Comparison of ENCODE assay signal across 8 cellular contexts in the genomic region with DNA sequence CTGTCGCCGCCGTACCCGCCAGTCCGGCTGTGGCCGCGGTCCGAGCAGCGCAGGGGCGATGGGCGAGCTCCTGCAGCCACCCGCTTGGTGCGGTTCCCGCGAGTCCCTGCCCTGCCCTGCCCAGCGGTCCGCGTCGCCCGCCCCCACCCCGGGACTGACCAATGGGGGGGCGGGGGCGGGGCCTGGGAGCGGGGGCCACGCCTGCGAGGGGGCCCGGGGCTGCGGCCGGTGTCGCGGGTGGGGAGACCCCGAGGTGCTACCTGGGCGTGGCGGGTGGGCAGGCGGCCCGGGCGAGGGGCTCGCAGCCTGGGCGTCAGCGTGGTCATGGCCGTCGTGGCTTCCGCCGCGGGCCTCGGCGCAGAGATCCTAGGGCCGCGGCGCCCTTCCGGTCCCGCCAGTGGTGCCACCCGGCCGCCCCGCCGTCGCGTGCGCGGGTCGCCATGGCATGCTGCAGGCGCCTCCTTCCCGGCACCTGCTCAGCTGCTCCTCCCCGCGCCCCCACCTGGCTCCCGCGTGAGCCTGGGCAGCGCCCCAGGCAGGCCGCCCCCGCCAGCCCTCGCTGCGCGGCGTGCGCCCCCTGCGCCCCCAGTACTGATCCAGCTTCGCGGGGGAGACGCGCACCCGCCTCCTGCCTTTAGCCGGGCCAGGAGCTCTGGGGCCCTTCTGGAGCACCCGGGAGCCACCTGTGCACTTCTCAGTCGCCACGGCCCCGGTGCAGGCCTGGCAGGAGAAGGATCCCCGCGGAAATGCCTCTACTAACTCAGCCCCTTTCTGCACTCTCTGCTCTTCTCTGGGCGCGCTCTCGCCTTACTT. TPM values are rescaled to one million over a fixed set of nuclear protein-coding genes. Genes with fewer than 3 reads are reported as not detected.
A peak's percentile ranks its signal among the peaks of the same experiment; 100 is the strongest.
DNase-seq lines count a peak whose midpoint lies in the region; ATAC-seq and TF ChIP-seq lines count a peak whose summit lies in the region.

A gene with protein sequence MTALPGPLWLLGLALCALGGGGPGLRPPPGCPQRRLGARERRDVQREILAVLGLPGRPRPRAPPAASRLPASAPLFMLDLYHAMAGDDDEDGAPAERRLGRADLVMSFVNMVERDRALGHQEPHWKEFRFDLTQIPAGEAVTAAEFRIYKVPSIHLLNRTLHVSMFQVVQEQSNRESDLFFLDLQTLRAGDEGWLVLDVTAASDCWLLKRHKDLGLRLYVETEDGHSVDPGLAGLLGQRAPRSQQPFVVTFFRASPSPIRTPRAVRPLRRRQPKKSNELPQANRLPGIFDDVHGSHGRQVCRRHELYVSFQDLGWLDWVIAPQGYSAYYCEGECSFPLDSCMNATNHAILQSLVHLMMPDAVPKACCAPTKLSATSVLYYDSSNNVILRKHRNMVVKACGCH (minus strand): TSS at position 108 of the 813 bp plus-strand sequence. CDS start 380 bp downstream, outside the sequence.

- H3K4me1 Mint-ChIP-seq in Caco-2 (ENCODE audit: low read depth, unreplicated experiment): no peaks in the 10 kb centered on the region
- H3K4me1 Mint-ChIP-seq in MCF 10A (ENCODE audit: insufficient read depth, unreplicated experiment): peaks cover 13% of the 10 kb centered on the region

- no peaks in the 10 kb centered on the region for H3K9me3 ChIP-seq in Caco-2

- POLR2A ChIA-PET in Caco-2 (lab: Charles Lee): interaction anchor here (0.6 kb wide), 1 partner anchor 112 kb away, joined by 3 read pairs; no protein-coding TSS in a partner anchor
- POLR2A ChIA-PET in MCF 10A (lab: Yijun Ruan, JAX): interaction anchor here (0.9 to 1.9 kb wide), 2 partner anchors 50 to 104 kb away, joined by 3 to 7 read pairs; a partner anchor contains a TSS

- peak within 1 kb of the TSS; percentile 67 for H3K4me3 ChIP-seq in Caco-2 (ENCODE audit: low read depth, low read length)

- peak; percentile 60 for ATAC-seq in GM21390 (IDR thresholded peaks at IDR 0.05; ENCODE audit: unreplicated experiment)
- ATAC-seq in left colon: peak; percentile 88
- ATAC-seq in GM21619 (IDR thresholded peaks at IDR 0.05; ENCODE audit: unreplicated experiment): no peak

- H3K4me1 ChIP-seq in Caco-2: no peaks in the 10 kb centered on the region

- intact Hi-C loops in Caco-2 (cut with micrococcal nuclease; ENCODE audit: unreplicated experiment): no loop called here
- intact Hi-C loops in MCF 10A (cut with micrococcal nuclease): no loop called here
- intact Hi-C loops in left colon (cut with DNase I, micrococcal nuclease): no loop called here

- CTCF ChIA-PET in Caco-2 (lab: Charles Lee): interaction anchor here (0.6 kb wide), 1 partner anchor 37 kb away, joined by 3 read pairs; no protein-coding TSS in a partner anchor
- CTCF ChIA-PET in MCF 10A (lab: Yijun Ruan, JAX): interaction anchor here (0.6 to 0.7 kb wide), 2 partner anchors 194 to 661 kb away, joined by 3 read pairs; no protein-coding TSS in a partner anchor

- H3K9me3 Mint-ChIP-seq in Caco-2 (ENCODE audit: unreplicated experiment) (no peaks in the 10 kb centered on the region), MCF 10A (ENCODE audit: unreplicated experiment) (no peaks in the 10 kb centered on the region)

- H3K36me3 Mint-ChIP-seq in Caco-2 (ENCODE audit: insufficient read depth, unreplicated experiment): peaks cover 6% of the 10 kb centered on the region
- no peaks in the 10 kb centered on the region for H3K36me3 Mint-ChIP-seq in MCF 10A (ENCODE audit: insufficient read depth, unreplicated experiment)

- BruUV-seq in Caco-2 (replicated peaks; lab: Mats Ljungman, UMichigan) (no TSS peak), MCF 10A (replicated peaks; lab: Mats Ljungman, UMichigan) (no TSS peak)

- H3K36me3 ChIP-seq in Caco-2 (ENCODE audit: control insufficient read depth, insufficient read depth, low read length): no peaks in the 10 kb centered on the region

- peak within 1 kb of the TSS; percentile 48 for H3K27ac Mint-ChIP-seq in Caco-2 (ENCODE audit: unreplicated experiment)
- peak within 1 kb of the TSS; percentile 27 for H3K27ac Mint-ChIP-seq in MCF 10A (ENCODE audit: low read depth, unreplicated experiment)

- DNase-seq in Caco-2: peak; percentile 68 to 78
- peak; percentile 99 for DNase-seq in NCI-H1092 treated with DMSO at 0.1 percent for 48 hours (lab: John Stamatoyannopoulos, UW)
- DNase-seq in T-helper 2 cell: peak in 4 of 5 experiments; percentile 11 to 67 (median 40)
- peak; percentile 67 for DNase-seq in MCF 10A (ENCODE audit: unreplicated experiment)
- peak; percentile 77 to 80 for DNase-seq in left colon
- DNase-seq in stimulated activated CD4-positive, alpha-beta T cell treated with anti-CD3 and anti-CD28 coated beads, Interleukin-1b, Interleukin-23, amount 100 ng/mL, for 48 hours: peak; percentile 37

- H3K27me3 Mint-ChIP-seq in Caco-2 (ENCODE audit: insufficient read depth, unreplicated experiment): no peaks in the 10 kb centered on the region
- H3K27me3 Mint-ChIP-seq in MCF 10A (ENCODE audit: insufficient read depth, unreplicated experiment): no peaks in the 10 kb centered on the region

- TF ChIP-seq CTCF in Caco-2 (IDR thresholded peaks at IDR 0.05; ENCODE audit: insufficient read depth in 1 of 2, low read depth in 1 of 2, low read length in 1 of 2, severe bottlenecking in 1 of 2, unreplicated experiment in 1 of 2): no peak
- TF ChIP-seq CTCF in MCF 10A (IDR thresholded peaks at IDR 0.05; ENCODE audit: unreplicated experiment): no peak

- H3K4me3 Mint-ChIP-seq in Caco-2 (ENCODE audit: unreplicated experiment): peak within 1 kb of the TSS; percentile 86
- peak within 1 kb of the TSS; percentile 78 for H3K4me3 Mint-ChIP-seq in MCF 10A (ENCODE audit: unreplicated experiment)

- no peaks in the 10 kb centered on the region for H3K27me3 ChIP-seq in Caco-2 (replicated peaks; ENCODE audit: control insufficient read depth, insufficient read depth, low read length)

RNA-seq across cellular contexts. Expression of the gene that starts here (rescaled TPM):
- 5.8 and 5.9 TPM in 2 replicates for total RNA-seq in Caco-2 (2022)
- total RNA-seq in MCF 10A (2022): 0.21 and 0.52 TPM in 2 replicates
- total RNA-seq in left colon: 10 to 100 TPM; 11.1 to 20.2 TPM

Comparison
In these comparisons a context has a peak if more than half of its experiments do, and no peak if none do; other contexts are left out.
1. Peak in DNase-seq in MCF 10A; RNA of the gene not detected or under 1 TPM.
2. DNase-seq: peak in every context shown above with its lines; median percentile 99 in NCI-H1092 treated with DMSO at 0.1 percent for 48 hours; 78 in left colon; 73 in Caco-2; 67 in MCF 10A; 40 in T-helper 2 cell; 37 in stimulated activated CD4-positive, alpha-beta T cell treated with anti-CD3 and anti-CD28 coated beads, Interleukin-1b, Interleukin-23, amount 100 ng/mL, for 48 hours.